8 cellular contexts compared by ENCODE assay signal in genomic region chr6:13615802-13616140, GRCh38. TPM values are rescaled to one million over a fixed set of nuclear protein-coding genes. Genes with fewer than 3 reads are reported as not detected.
DNase-seq lines count a peak whose midpoint lies in the region; ATAC-seq and TF ChIP-seq lines count a peak whose summit lies in the region.

No MANE protein-coding gene starts in this region.

- DNase-seq in COR-L47 (lab: John Stamatoyannopoulos, UW) (peak; percentile 30), RWPE1 (ENCODE audit: low spot score) (peak; percentile 33), left ventricle myocardium superior (peak; percentile 70), sciatic nerve (ENCODE audit: low spot score) (peak; percentile 72), cerebellar nuclear complex (lab: John Stamatoyannopoulos, UW) (no peak)
- DNase-seq in activated naive CD8-positive, alpha-beta T cell treated with anti-CD3 and anti-CD28 coated beads, Interleukin-2, amount 50 U/mL, for 16 hours (ENCODE audit: low read depth, low spot score), result peak; percentile 8

- POLR2A ChIA-PET in RWPE1 (lab: Yijun Ruan, JAX; ENCODE audit: low non-redundant PET), result interaction anchor here (0.7 to 1.4 kb wide), 4 partner anchors 9 to 41 kb away, joined by 3 to 5 read pairs (median 4); partner anchors contain the start of gene SIRT5

- ATAC-seq in HG02981 (IDR thresholded peaks at IDR 0.05; ENCODE audit: unreplicated experiment) (peak; percentile 13), left ventricle myocardium superior (peak; percentile 53), sciatic nerve (peak; percentile 56), GM21619 (IDR thresholded peaks at IDR 0.05; ENCODE audit: unreplicated experiment) (no peak)

- intact Hi-C loops in left ventricle myocardium superior (cut with micrococcal nuclease) (no loop called here), sciatic nerve (cut with DNase I) (no loop called here)

- CTCF ChIA-PET in RWPE1 (lab: Yijun Ruan, JAX), result interaction anchor here (0.6 to 1.1 kb wide), 10 partner anchors 8 to 1657 kb away, joined by 3 to 8 read pairs (median 3); partner anchors contain the start of gene SIRT5

- H3K27ac ChIP-seq in RWPE1, result peak overlapping the region; percentile 91

- TF ChIP-seq CTCF in RWPE1 (conservative IDR thresholded peaks at IDR 0.05; ENCODE audit: low read depth), result no peak

RNA-seq across cellular contexts. Expression of gene NOL7, which starts 0.6 kb away (rescaled TPM):
- 50.2 TPM for total RNA-seq in left ventricle myocardium superior
- total RNA-seq in sciatic nerve, result 59.2 TPM

RNA-seq across cellular contexts. Expression of gene SIRT5, which starts 41.4 kb away (rescaled TPM):
- total RNA-seq in left ventricle myocardium superior (59.3 TPM), sciatic nerve (15.9 TPM)

Comparison
In these comparisons a context has a peak if more than half of its experiments do, and no peak if none do; other contexts are left out.
1. DNase-seq: peak in COR-L47 (single experiment), RWPE1 (single experiment), activated naive CD8-positive, alpha-beta T cell treated with anti-CD3 and anti-CD28 coated beads, Interleukin-2, amount 50 U/mL, for 16 hours (single experiment), left ventricle myocardium superior (single experiment) and sciatic nerve (single experiment); none in cerebellar nuclear complex (0 of 2).